In the genomic region with DNA sequence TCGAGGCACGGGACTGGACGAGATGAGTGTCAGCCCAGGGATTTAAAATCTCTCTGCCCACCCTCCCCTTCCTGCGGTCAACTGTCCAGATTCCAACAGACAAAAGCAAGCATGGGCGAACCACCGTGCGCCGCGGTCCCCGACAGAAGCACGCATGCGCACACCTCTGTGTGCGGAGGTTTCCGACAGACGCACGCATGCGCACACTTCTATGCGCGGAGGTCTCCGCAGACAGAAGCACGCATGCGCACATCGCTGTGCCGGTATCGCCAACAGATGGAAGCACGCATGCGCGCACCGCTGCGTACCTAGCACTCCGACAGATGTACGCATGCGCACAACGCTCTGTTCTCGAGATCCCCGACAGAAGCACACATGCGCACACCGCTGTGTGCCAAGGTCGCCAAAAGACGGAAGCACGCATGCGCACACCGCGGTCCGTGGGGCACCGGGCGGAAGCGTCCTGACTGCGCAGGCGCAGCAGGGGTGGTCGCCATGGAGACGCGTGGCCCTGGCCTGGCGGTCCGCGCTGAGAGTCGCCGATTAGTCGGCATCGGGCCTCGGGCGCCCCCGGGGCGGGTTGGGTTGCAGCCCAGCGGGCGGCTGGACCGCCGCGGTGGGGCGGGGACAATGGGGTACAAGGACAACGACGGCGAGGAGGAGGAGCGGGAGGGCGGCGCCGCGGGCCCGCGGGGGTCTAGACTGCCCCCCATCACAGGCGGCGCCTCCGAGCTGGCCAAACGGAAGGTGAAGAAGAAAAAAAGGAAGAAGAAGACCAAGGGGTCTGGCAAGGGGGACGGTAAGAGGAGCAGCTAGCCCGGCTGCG, we compare ENCODE assay signal across 8 cellular contexts. TPM values are rescaled to one million over a fixed set of nuclear protein-coding genes. Genes with fewer than 3 reads are reported as not detected.
DNase-seq lines count a peak whose midpoint lies in the region; ATAC-seq, FAIRE-seq and TF ChIP-seq lines count a peak whose summit lies in the region.

No MANE protein-coding gene starts in this region.

- peak overlapping the region; percentile 80 to 83 for H3K9ac ChIP-seq in kidney (ENCODE audit: low read length in 2 of 2)

- peak; percentile 99 for DNase-seq in Ammon's horn (ENCODE audit: low spot score)
- DNase-seq in NCI-H510A (lab: John Stamatoyannopoulos, UW), result peak; percentile 82
- peak; percentile 98 to 100 for DNase-seq in activated CD4-positive, alpha-beta T cell treated with anti-CD3 and anti-CD28 coated beads for 24 hours (ENCODE audit: low read depth in 2 of 2)
- DNase-seq in choroid plexus epithelial cell (ENCODE audit: low read depth), result peak; percentile 99
- peak; percentile 100 for DNase-seq in kidney
- peak; percentile 98 to 99 for DNase-seq in stimulated activated CD4-positive, alpha-beta T cell treated with anti-CD3 and anti-CD28 coated beads, Interleukin-15, amount 100 ng/mL, for 1 hour (ENCODE audit: low read depth in 1 of 2, low spot score in 1 of 2)

- intact Hi-C loops in kidney (cut with DNase I), result no loop called here

- H3K27ac ChIP-seq in kidney (ENCODE audit: low read depth in 2 of 2, low read length in 2 of 2), result peak overlapping the region; percentile 49 to 91

- peak; percentile 82 for ATAC-seq in HG03432 (IDR thresholded peaks at IDR 0.05; ENCODE audit: unreplicated experiment)

- TF ChIP-seq POLR2A in GM19193 (IDR thresholded peaks at IDR 0.05; ENCODE audit: extremely low read depth, insufficient read depth, insufficient read length), result peak; percentile 87

- H3K4me3 ChIP-seq in choroid plexus epithelial cell (ENCODE audit: low read depth, low read length) (peak overlapping the region; percentile 80), kidney (ENCODE audit: low read length in 2 of 2) (peak overlapping the region; percentile 88 to 89)

- H3K36me3 ChIP-seq in kidney (ENCODE audit: control insufficient read depth in 1 of 2, insufficient read depth in 2 of 2, low read length in 2 of 2), result peaks cover 0 to 10% of the 10 kb centered on the region in 2 donors

- H3K9me3 ChIP-seq in kidney (ENCODE audit: control insufficient read depth in 1 of 2, low read length in 2 of 2), result no peaks in the 10 kb centered on the region

- H3K4me1 ChIP-seq in kidney (ENCODE audit: control insufficient read depth in 1 of 2, insufficient read depth in 1 of 2, low read depth in 1 of 2, low read length in 2 of 2), result peaks cover 2 to 13% of the 10 kb centered on the region in 2 donors

- peak; percentile 98 for FAIRE-seq in kidney (lab: Jason Lieb, UNC)

- TF ChIP-seq CTCF in choroid plexus epithelial cell (conservative IDR thresholded peaks at IDR 0.05; ENCODE audit: low read depth, low read length) (no peak), kidney (IDR thresholded peaks at IDR 0.05; ENCODE audit: borderline replicate concordance, extremely low read depth, insufficient read depth) (no peak)

RNA-seq across cellular contexts. Expression of a gene that starts 35.7 kb away (rescaled TPM):
- total RNA-seq in kidney, result 13.5 TPM
- polyA plus RNA-seq in kidney (ENCODE audit: insufficient read depth, low read depth, low replicate concordance), result 7.9 TPM

RNA-seq across cellular contexts. Expression of a gene that starts 57.5 kb away (rescaled TPM):
- 55.9 TPM for total RNA-seq in kidney
- polyA plus RNA-seq in kidney (ENCODE audit: insufficient read depth, low read depth, low replicate concordance), result 18.1 TPM

Comparison
In these comparisons a context has a peak if more than half of its experiments do, and no peak if none do; other contexts are left out.
1. Peak in every context shown above with its lines: DNase-seq, ATAC-seq, H3K4me3 ChIP-seq and H3K27ac ChIP-seq.